Comparison of ENCODE assay signal across 12 cellular contexts in genomic region chr20:40497781-40498691, GRCh38.
DNase-seq lines count a peak whose midpoint lies in the region; FAIRE-seq and TF ChIP-seq lines count a peak whose summit lies in the region.
"Had no signal": no experiment of that assay in that cellular context is flagged by ENCODE, and none has a peak within 500 bp of the region (broad histone marks: within the 10 kb centered on the region; RNA-seq: fewer than 3 reads in every experiment).

No MANE protein-coding gene starts in this region.

- peak; percentile 95 to 97 for DNase-seq in AML-193 (lab: John Stamatoyannopoulos, UW)
- DNase-seq in MV-4-11 (lab: John Stamatoyannopoulos, UW), result peak; percentile 99
- peak; percentile 56 to 58 for DNase-seq in cardiac fibroblast (ENCODE audit: low read depth in 2 of 2)
- peak; percentile 71 for DNase-seq in medulla oblongata (ENCODE audit: extremely low spot score)
- DNase-seq in HTR-8/SVneo (ENCODE audit: insufficient read length, low spot score), result no peak
- DNase-seq in NCI-H69 (lab: John Stamatoyannopoulos, UW), result no peak
- no peak for DNase-seq in stimulated activated naive CD4-positive, alpha-beta T cell treated with Interleukin-2 at 50 U/mL for 16 hours (lab: John Stamatoyannopoulos, UW)
- DNase-seq in hepatic stellate cell (ENCODE audit: low spot score), result no peak
- DNase-seq: activated T-cell treated with anti-CD3 and anti-CD28 coated beads, Interleukin-2, amount 50 U/mL, for 24 hours; NCI-H2227 treated with DMSO at 0.1 percent for 48 hours had no signal

- no peak for TF ChIP-seq CTCF in cardiac fibroblast (IDR thresholded peaks at IDR 0.05; ENCODE audit: low read depth, low read length)

- H3K4me3 ChIP-seq in cardiac fibroblast (replicated peaks in 1 of 2; ENCODE audit: low read depth in 2 of 2, low read length in 2 of 2), result no peak overlapping the region

- FAIRE-seq in HTR-8/SVneo (lab: Jason Lieb, UNC), result no peak
- FAIRE-seq: colon, H1 had no signal

Comparison
In these comparisons a context has a peak if more than half of its experiments do, and no peak if none do; other contexts are left out.
1. DNase-seq: peak in AML-193 (2 of 2), MV-4-11 (single experiment), cardiac fibroblast (2 of 2) and medulla oblongata (single experiment); none in HTR-8/SVneo (single experiment), NCI-H69 (single experiment), stimulated activated naive CD4-positive, alpha-beta T cell treated with Interleukin-2 at 50 U/mL for 16 hours (single experiment) and hepatic stellate cell (single experiment).